12 cellular contexts compared by ENCODE assay signal in the genomic region with DNA sequence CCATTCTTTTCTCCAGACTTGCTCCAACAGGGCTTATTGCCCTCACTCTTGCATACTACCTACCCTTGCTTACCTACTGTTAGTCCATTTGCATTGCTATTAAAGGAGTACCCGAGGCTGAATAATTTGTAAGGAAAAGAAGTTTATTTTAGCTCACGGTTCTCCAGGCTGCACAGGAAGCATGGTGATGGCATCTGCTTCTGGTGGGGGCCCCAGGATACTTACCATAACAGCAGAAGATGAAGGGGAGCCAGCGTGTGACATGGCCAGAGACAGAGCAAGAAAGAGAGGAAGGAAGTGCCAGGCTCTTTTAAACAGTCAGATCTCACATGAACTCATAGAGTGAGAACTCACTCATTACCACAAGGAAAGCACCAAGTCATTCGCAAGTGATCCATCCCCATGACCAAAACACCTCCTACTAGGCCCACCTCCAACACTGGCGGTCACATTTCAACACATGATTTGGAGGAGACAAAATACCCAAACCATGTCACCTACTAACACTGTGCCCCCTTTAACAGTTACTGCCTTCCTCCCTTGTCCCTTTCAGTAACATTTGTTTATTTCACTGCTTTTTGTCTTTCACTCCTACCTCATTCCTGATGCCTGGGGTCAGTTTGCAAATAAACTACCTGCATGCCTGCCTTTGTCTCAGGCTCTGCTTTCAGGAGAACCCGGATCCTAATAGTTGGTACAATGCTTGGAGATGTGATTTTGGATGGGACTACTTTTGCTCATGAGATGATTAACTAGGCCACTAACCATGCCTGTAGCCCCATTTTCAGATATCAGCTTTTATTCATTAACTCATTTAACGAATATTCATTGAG. TPM values are rescaled to one million over a fixed set of nuclear protein-coding genes. Genes with fewer than 3 reads are reported as not detected.
DNase-seq lines count a peak whose midpoint lies in the region; ATAC-seq and TF ChIP-seq lines count a peak whose summit lies in the region.
"Had no signal": no experiment of that assay in that cellular context is flagged by ENCODE, and none has a peak within 500 bp of the region (broad histone marks: within the 10 kb centered on the region; RNA-seq: fewer than 3 reads in every experiment).

No MANE protein-coding gene starts in this region.

- H3K4me3 ChIP-seq in CD8-positive, alpha-beta T cell (ENCODE audit: low read depth, low read length) = no peak overlapping the region
- no peak overlapping the region for H3K4me3 ChIP-seq in uterus
- H3K4me3 ChIP-seq: cardiac muscle cell, gastrocnemius medialis had no signal

- H3K4me3 Mint-ChIP-seq in activated naive CD8-positive, alpha-beta T cell treated with anti-CD3 and anti-CD28 coated beads for 36 hours = no peak overlapping the region
- no peak overlapping the region for H3K4me3 Mint-ChIP-seq in CD8-positive, alpha-beta T cell
- H3K4me3 Mint-ChIP-seq: CD4-positive, alpha-beta memory T cell had no signal

- CTCF ChIA-PET in CD8-positive, alpha-beta T cell (lab: Charles Lee) = no interaction called here

- POLR2A ChIA-PET in CD8-positive, alpha-beta T cell (lab: Charles Lee) = no interaction called here

- ATAC-seq in GM19397 (IDR thresholded peaks at IDR 0.05; ENCODE audit: unreplicated experiment) = peak; percentile 74
- peak; percentile 47 for ATAC-seq in HG03045 (IDR thresholded peaks at IDR 0.05; ENCODE audit: unreplicated experiment)
- ATAC-seq in CD8-positive, alpha-beta T cell = no peak
- ATAC-seq: gastrocnemius medialis had no signal

- H3K27ac ChIP-seq in CD8-positive, alpha-beta T cell (ENCODE audit: low read depth, low read length) = no peak overlapping the region
- no peak overlapping the region for H3K27ac ChIP-seq in uterus
- H3K27ac ChIP-seq: cardiac muscle cell had no signal

- H3K27me3 ChIP-seq in CD8-positive, alpha-beta T cell (ENCODE audit: insufficient read depth, low read length) = no peaks in the 10 kb centered on the region
- H3K27me3 ChIP-seq in uterus = no peaks in the 10 kb centered on the region
- H3K27me3 ChIP-seq: cardiac muscle cell, gastrocnemius medialis had no signal

- H3K27me3 Mint-ChIP-seq in activated naive CD8-positive, alpha-beta T cell treated with anti-CD3 and anti-CD28 coated beads for 36 hours = peaks cover 5% of the 10 kb centered on the region
- H3K27me3 Mint-ChIP-seq in CD8-positive, alpha-beta T cell (ENCODE audit: low read depth) = no peaks in the 10 kb centered on the region

- no peaks in the 10 kb centered on the region for H3K9me3 Mint-ChIP-seq in activated naive CD8-positive, alpha-beta T cell treated with anti-CD3 and anti-CD28 coated beads for 36 hours
- H3K9me3 Mint-ChIP-seq in CD8-positive, alpha-beta T cell = no peaks in the 10 kb centered on the region
- H3K9me3 Mint-ChIP-seq: CD4-positive, alpha-beta memory T cell had no signal

- H3K9me3 ChIP-seq in CD8-positive, alpha-beta T cell (ENCODE audit: low read length) = no peaks in the 10 kb centered on the region
- H3K9me3 ChIP-seq in uterus = no peaks in the 10 kb centered on the region
- H3K9me3 ChIP-seq: gastrocnemius medialis had no signal

- no peak overlapping the region for H3K27ac Mint-ChIP-seq in activated naive CD8-positive, alpha-beta T cell treated with anti-CD3 and anti-CD28 coated beads for 36 hours
- H3K27ac Mint-ChIP-seq in CD8-positive, alpha-beta T cell = no peak overlapping the region
- H3K27ac Mint-ChIP-seq: CD4-positive, alpha-beta memory T cell had no signal

- no peaks in the 10 kb centered on the region for H3K36me3 Mint-ChIP-seq in activated naive CD8-positive, alpha-beta T cell treated with anti-CD3 and anti-CD28 coated beads for 36 hours
- no peaks in the 10 kb centered on the region for H3K36me3 Mint-ChIP-seq in CD8-positive, alpha-beta T cell
- H3K36me3 Mint-ChIP-seq: CD4-positive, alpha-beta memory T cell had no signal

- H3K4me1 ChIP-seq in CD8-positive, alpha-beta T cell (ENCODE audit: insufficient read depth, low read length) = no peaks in the 10 kb centered on the region
- no peaks in the 10 kb centered on the region for H3K4me1 ChIP-seq in uterus

- peak; percentile 72 for DNase-seq in GDM1 (lab: John Stamatoyannopoulos, UW)
- peak; percentile 1 for DNase-seq in activated naive CD8-positive, alpha-beta T cell treated with anti-CD3 and anti-CD28 coated beads for 36 hours
- DNase-seq in NK-92 (lab: John Stamatoyannopoulos, UW; ENCODE audit: unreplicated experiment) = no peak
- no peak for DNase-seq in CD8-positive, alpha-beta T cell
- no peak for DNase-seq in ecto neural progenitor cell (ENCODE audit: low spot score)
- DNase-seq in uterus = no peak
- DNase-seq: activated CD4-positive, alpha-beta T cell treated with anti-CD3 and anti-CD28 coated beads for 4 hours; CD4-positive, alpha-beta memory T cell; gastrocnemius medialis had no signal

- intact Hi-C loops in CD8-positive, alpha-beta T cell (cut with DNase I, micrococcal nuclease) = no loop called here
- intact Hi-C loops in uterus (cut with DNase I; ENCODE audit: low total_unique reads) = no loop called here

- TF ChIP-seq POLR2A in uterus (IDR thresholded peaks at IDR 0.05) = no peak

- no peak for TF ChIP-seq CTCF in CD8-positive, alpha-beta T cell (IDR thresholded peaks at IDR 0.05)
- TF ChIP-seq CTCF in uterus (IDR thresholded peaks at IDR 0.05) = no peak

- H3K4me1 Mint-ChIP-seq in activated naive CD8-positive, alpha-beta T cell treated with anti-CD3 and anti-CD28 coated beads for 36 hours = peaks cover 7% of the 10 kb centered on the region
- H3K4me1 Mint-ChIP-seq in CD8-positive, alpha-beta T cell (ENCODE audit: low read depth) = peaks cover 4% of the 10 kb centered on the region
- H3K4me1 Mint-ChIP-seq: CD4-positive, alpha-beta memory T cell had no signal

- no peaks in the 10 kb centered on the region for H3K36me3 ChIP-seq in CD8-positive, alpha-beta T cell (ENCODE audit: insufficient read depth, low read length)
- H3K36me3 ChIP-seq in uterus = no peaks in the 10 kb centered on the region
- H3K36me3 ChIP-seq: cardiac muscle cell, gastrocnemius medialis had no signal

RNA-seq across cellular contexts. Expression of gene CSRP2, which starts 41.6 kb away (rescaled TPM):
- under 1 TPM; 0.76 to 0.78 TPM for total RNA-seq in activated naive CD8-positive, alpha-beta T cell treated with anti-CD3 and anti-CD28 coated beads for 36 hours
- not detected for total RNA-seq in CD8-positive, alpha-beta T cell
- 10 to 100 TPM; 14.1 to 69.0 (median 29.7) TPM for total RNA-seq in uterus
- total RNA-seq: CD4-positive, alpha-beta memory T cell had no signal

Comparison
In these comparisons a context has a peak if more than half of its experiments do, and no peak if none do; other contexts are left out.
1. DNase-seq: peak in GDM1 (single experiment) and activated naive CD8-positive, alpha-beta T cell treated with anti-CD3 and anti-CD28 coated beads for 36 hours (single experiment); none in NK-92 (single experiment), CD8-positive, alpha-beta T cell (0 of 7), ecto neural progenitor cell (single experiment) and uterus (0 of 2).
2. RNA of gene CSRP2, which starts 41.6 kb away (total RNA-seq): 14.1 to 69.0 TPM in uterus; 0.76 to 0.78 TPM in activated naive CD8-positive, alpha-beta T cell treated with anti-CD3 and anti-CD28 coated beads for 36 hours and not detected in CD8-positive, alpha-beta T cell; every median in the first group is over 4 times any median in the second.